12 cellular contexts compared by ENCODE assay signal in genomic region chr7:122413339-122413738, GRCh38.
"Had no signal": no experiment of that assay in that cellular context is flagged by ENCODE, and none has a peak within 500 bp of the region (broad histone marks: within the 10 kb centered on the region; RNA-seq: fewer than 3 reads in every experiment).

No MANE protein-coding gene starts in this region.

- H3K27me3 Mint-ChIP-seq: activated naive CD4-positive, alpha-beta T cell treated with anti-CD3 and anti-CD28 coated beads, Interleukin-2, amount 10 ng/mL, durations not matched to agents 7 days and 5 days; stimulated activated memory B cell treated with anti-CD40 and anti-IgM and Interleukin-4, amounts not matched to agents 10 μg/mL and 1 μg/mL and 100 μg/mL, for 72 hours had no signal

- DNase-seq: activated CD4-positive, alpha-beta T cell treated with anti-CD3 and anti-CD28 coated beads for 1 hour; activated CD4-positive, alpha-beta T cell treated with anti-CD3 and anti-CD28 coated beads, Interleukin-2, amount 50 U/mL, for 4 hours; activated naive CD4-positive, alpha-beta T cell treated with anti-CD3 and anti-CD28 coated beads, Interleukin-2, amount 10 ng/mL, durations not matched to agents 7 days and 5 days; left colon; mucosa of descending colon; naive thymus-derived CD8-positive, alpha-beta T cell; nucleus accumbens; posterior cingulate gyrus had no signal

- H3K4me1 ChIP-seq: gastroesophageal sphincter, tibial nerve, vagina had no signal

- H3K27ac ChIP-seq: gastroesophageal sphincter, tibial nerve, vagina had no signal

- H3K4me1 Mint-ChIP-seq: activated naive CD4-positive, alpha-beta T cell treated with anti-CD3 and anti-CD28 coated beads, Interleukin-2, amount 10 ng/mL, durations not matched to agents 7 days and 5 days; naive thymus-derived CD8-positive, alpha-beta T cell; stimulated activated memory B cell treated with anti-CD40 and anti-IgM and Interleukin-4, amounts not matched to agents 10 μg/mL and 1 μg/mL and 100 μg/mL, for 72 hours had no signal

- H3K36me3 Mint-ChIP-seq: activated naive CD4-positive, alpha-beta T cell treated with anti-CD3 and anti-CD28 coated beads, Interleukin-2, amount 10 ng/mL, durations not matched to agents 7 days and 5 days; naive thymus-derived CD8-positive, alpha-beta T cell; stimulated activated memory B cell treated with anti-CD40 and anti-IgM and Interleukin-4, amounts not matched to agents 10 μg/mL and 1 μg/mL and 100 μg/mL, for 72 hours had no signal

- H3K4me3 ChIP-seq: gastroesophageal sphincter, mucosa of descending colon, tibial nerve, vagina had no signal

- H3K36me3 ChIP-seq: tibial nerve, vagina had no signal

- H3K27ac Mint-ChIP-seq: activated naive CD4-positive, alpha-beta T cell treated with anti-CD3 and anti-CD28 coated beads, Interleukin-2, amount 10 ng/mL, durations not matched to agents 7 days and 5 days; naive thymus-derived CD8-positive, alpha-beta T cell; stimulated activated memory B cell treated with anti-CD40 and anti-IgM and Interleukin-4, amounts not matched to agents 10 μg/mL and 1 μg/mL and 100 μg/mL, for 72 hours had no signal

- ATAC-seq: left colon; mucosa of descending colon; naive thymus-derived CD8-positive, alpha-beta T cell; stimulated activated memory B cell treated with anti-CD40 and anti-IgM and Interleukin-4, amounts not matched to agents 10 μg/mL and 1 μg/mL and 100 μg/mL, for 72 hours had no signal

- H3K4me3 Mint-ChIP-seq: activated naive CD4-positive, alpha-beta T cell treated with anti-CD3 and anti-CD28 coated beads, Interleukin-2, amount 10 ng/mL, durations not matched to agents 7 days and 5 days; naive thymus-derived CD8-positive, alpha-beta T cell; stimulated activated memory B cell treated with anti-CD40 and anti-IgM and Interleukin-4, amounts not matched to agents 10 μg/mL and 1 μg/mL and 100 μg/mL, for 72 hours had no signal

- H3K27me3 ChIP-seq: gastroesophageal sphincter, tibial nerve, vagina had no signal

- H3K9me3 ChIP-seq: gastroesophageal sphincter, mucosa of descending colon, tibial nerve, vagina had no signal
